In the genomic region with DNA sequence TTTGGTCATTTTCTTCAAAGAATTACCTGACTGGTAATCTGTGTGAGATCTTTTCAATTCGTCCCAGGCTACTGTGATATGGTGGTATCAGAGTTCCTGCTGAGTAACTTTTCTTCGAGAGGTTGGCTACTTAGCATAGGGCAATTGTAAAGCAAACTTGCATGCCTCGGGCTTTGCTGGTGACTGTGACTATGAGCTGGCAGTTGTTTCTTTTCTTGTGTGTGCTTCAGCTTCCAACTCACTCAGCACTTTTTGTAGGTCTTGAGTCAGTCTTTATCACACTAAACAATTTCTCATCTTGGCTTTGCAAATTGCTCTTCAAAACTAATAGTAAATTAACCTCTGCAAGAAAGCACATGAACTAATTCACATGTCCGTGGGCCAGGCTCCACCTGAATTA, we compare ENCODE assay signal across 17 cellular contexts. TPM values are rescaled to one million over a fixed set of nuclear protein-coding genes. Genes with fewer than 3 reads are reported as not detected.
DNase-seq lines count a peak whose midpoint lies in the region; ATAC-seq, FAIRE-seq and TF ChIP-seq lines count a peak whose summit lies in the region.
"Had no signal": no experiment of that assay in that cellular context is flagged by ENCODE, and none has a peak within 500 bp of the region (broad histone marks: within the 10 kb centered on the region; RNA-seq: fewer than 3 reads in every experiment).

No MANE protein-coding gene starts in this region.

- H2AFZ ChIP-seq in keratinocyte (ENCODE audit: control insufficient read depth, low read length): no peak overlapping the region

- H3K4me1 ChIP-seq in keratinocyte (ENCODE audit: control insufficient read depth, extremely low read depth, insufficient read depth, low read length): peaks cover 45% of the 10 kb centered on the region
- H3K4me1 ChIP-seq: BE2C had no signal

- H3K4me2 ChIP-seq in keratinocyte (ENCODE audit: control insufficient read depth, extremely low read depth, insufficient read depth, low read depth, low read length): peak overlapping the region; percentile 4

- CTCF ChIA-PET in GM10248 (lab: Yijun Ruan, JAX): no interaction called here

- FAIRE-seq in keratinocyte (lab: Jason Lieb, UNC): peak; percentile 67

- TF ChIP-seq CTCF in AG10803 (conservative IDR thresholded peaks at IDR 0.05; ENCODE audit: low read length) (no peak), choroid plexus epithelial cell (conservative IDR thresholded peaks at IDR 0.05; ENCODE audit: low read depth, low read length) (no peak), keratinocyte (optimal IDR thresholded peaks at IDR 0.05 in 1 of 3, IDR thresholded peaks at IDR 0.05 in 1 of 3, conservative IDR thresholded peaks at IDR 0.05 in 1 of 3; ENCODE audit: extremely low read depth in 1 of 3, insufficient read depth in 2 of 3, low read length in 3 of 3) (no peak), GM10248 (IDR thresholded peaks at IDR 0.05; ENCODE audit: control extremely low read depth, extremely low read depth, low read depth, missing control alignments) (no peak)

- dilution Hi-C loops in keratinocyte (cut with MboI; ENCODE audit: extremely low pct_ligation_motif_present, low sequenced_read_pairs): no loop called here

- POLR2A ChIA-PET in GM10248 (lab: Yijun Ruan, JAX): no interaction called here

- H3K79me2 ChIP-seq in keratinocyte (ENCODE audit: control insufficient read depth, insufficient read depth, low read length): no peaks in the 10 kb centered on the region

- H3K27me3 ChIP-seq in MG63 (no peaks in the 10 kb centered on the region), keratinocyte (ENCODE audit: control insufficient read depth, extremely low read depth, insufficient read depth, low read length) (no peaks in the 10 kb centered on the region)
- H3K27me3 ChIP-seq: BE2C had no signal

- H4K20me1 ChIP-seq in keratinocyte (ENCODE audit: control insufficient read depth, extremely low read depth, insufficient read depth, low read length): no peaks in the 10 kb centered on the region

- DNase-seq in AG10803 (ENCODE audit: low read depth) (peak; percentile 53), MG63 (peak; percentile 62), choroid plexus epithelial cell (ENCODE audit: low read depth) (peak; percentile 7), keratinocyte (ENCODE audit: low read depth, low spot score) (peak; percentile 57), GM10248 (ENCODE audit: extremely low spot score) (no peak), anterior cingulate cortex (lab: John Stamatoyannopoulos, UW) (no peak)
- DNase-seq: BE2C; naive B cell; NCI-H1417; stimulated activated CD4-positive, alpha-beta T cell treated with anti-CD3 and anti-CD28 coated beads, Interleukin-4, amount 100 ng/mL, for 1 hour; T1000 had no signal

- ATAC-seq in GM18907 (IDR thresholded peaks at IDR 0.05; ENCODE audit: unreplicated experiment) (no peak), GM18870 (IDR thresholded peaks at IDR 0.05; ENCODE audit: unreplicated experiment) (no peak)
- ATAC-seq: stimulated activated effector memory CD8-positive, alpha-beta T cell treated with anti-CD3 and anti-CD28 coated beads, Interleukin-12 subunit alpha, Interleukin-12 subunit beta, amount 100 ng/mL, for 72 hours had no signal

- peak overlapping the region; percentile 10 for H3K27ac ChIP-seq in keratinocyte (ENCODE audit: control insufficient read depth, insufficient read depth, low read length)

- H3K4me3 ChIP-seq in AG10803 (ENCODE audit: low read length) (no peak overlapping the region), MG63 (no peak overlapping the region), choroid plexus epithelial cell (ENCODE audit: low read depth, low read length) (no peak overlapping the region), keratinocyte (ENCODE audit: control insufficient read depth in 2 of 3, extremely low read depth in 1 of 3, insufficient read depth in 2 of 3, low read depth in 1 of 3, low read length in 3 of 3) (no peak overlapping the region)

- no peak overlapping the region for H3K9ac ChIP-seq in keratinocyte (ENCODE audit: control insufficient read depth, extremely low read depth, insufficient read depth, low read length)

- H3K36me3 ChIP-seq in MG63: no peaks in the 10 kb centered on the region
- no peaks in the 10 kb centered on the region for H3K36me3 ChIP-seq in keratinocyte (ENCODE audit: control insufficient read depth in 2 of 2, extremely low read depth in 1 of 2, insufficient read depth in 2 of 2, low read length in 2 of 2)
- H3K36me3 ChIP-seq: BE2C had no signal

- peaks cover 4% of the 10 kb centered on the region; the same call in 1 of the 2 replicates for H3K9me3 ChIP-seq in MG63
- H3K9me3 ChIP-seq in keratinocyte (ENCODE audit: control insufficient read depth, low read depth, low read length): no peaks in the 10 kb centered on the region
- H3K9me3 ChIP-seq: BE2C had no signal

- H3K9me1 ChIP-seq in keratinocyte (ENCODE audit: control insufficient read depth, extremely low read depth, insufficient read depth, low read length): no peaks in the 10 kb centered on the region

RNA-seq across cellular contexts. Expression of a gene that starts 44.3 kb away (rescaled TPM):
- not detected in 2 replicates for total RNA-seq in MG63 (2014; rRNA removed; shearing (Covaris generic); ENCODE audit: low replicate concordance)
- polyA plus RNA-seq in keratinocyte: 0.81 to 2.0 TPM (median 1.8 TPM) in 3 replicates
- polyA plus RNA-seq in keratinocyte (2011; ENCODE audit: low read depth): 0.61 TPM
- 1.3 and 1.7 TPM in 2 replicates for polyA plus RNA-seq in keratinocyte (2011; cell fraction: cytosol; rRNA removed)
- polyA plus RNA-seq in keratinocyte (2011; cell fraction: nucleus; rRNA removed): 1.3 and 2.0 TPM in 2 replicates
- 1.5 and 2.1 TPM in 2 replicates for polyA plus RNA-seq in keratinocyte (2012; ENCODE audit: low replicate concordance)
- polyA minus RNA-seq in keratinocyte: 0.19 to 0.36 TPM (median 0.20 TPM) in 3 replicates
- 1.9 TPM for polyA minus RNA-seq in keratinocyte (2011; cell fraction: cytosol; rRNA and poly(A)+ RNA removed)
- polyA minus RNA-seq in keratinocyte (2011; cell fraction: nucleus; rRNA and poly(A)+ RNA removed): 0.47 and 0.84 TPM in 2 replicates
- total RNA-seq: activated CD8-positive, alpha-beta memory T cell treated with anti-CD3 and anti-CD28 coated beads for 36 hours; cerebellum; NCI-H460 had no signal

Comparison
In these comparisons a context has a peak if more than half of its experiments do, and no peak if none do; other contexts are left out.
1. DNase-seq: peak in AG10803 (single experiment), MG63 (single experiment), choroid plexus epithelial cell (single experiment) and keratinocyte (single experiment); none in GM10248 (single experiment) and anterior cingulate cortex (0 of 58).